Comparison of ENCODE assay signal across 9 cellular contexts in the genomic region with DNA sequence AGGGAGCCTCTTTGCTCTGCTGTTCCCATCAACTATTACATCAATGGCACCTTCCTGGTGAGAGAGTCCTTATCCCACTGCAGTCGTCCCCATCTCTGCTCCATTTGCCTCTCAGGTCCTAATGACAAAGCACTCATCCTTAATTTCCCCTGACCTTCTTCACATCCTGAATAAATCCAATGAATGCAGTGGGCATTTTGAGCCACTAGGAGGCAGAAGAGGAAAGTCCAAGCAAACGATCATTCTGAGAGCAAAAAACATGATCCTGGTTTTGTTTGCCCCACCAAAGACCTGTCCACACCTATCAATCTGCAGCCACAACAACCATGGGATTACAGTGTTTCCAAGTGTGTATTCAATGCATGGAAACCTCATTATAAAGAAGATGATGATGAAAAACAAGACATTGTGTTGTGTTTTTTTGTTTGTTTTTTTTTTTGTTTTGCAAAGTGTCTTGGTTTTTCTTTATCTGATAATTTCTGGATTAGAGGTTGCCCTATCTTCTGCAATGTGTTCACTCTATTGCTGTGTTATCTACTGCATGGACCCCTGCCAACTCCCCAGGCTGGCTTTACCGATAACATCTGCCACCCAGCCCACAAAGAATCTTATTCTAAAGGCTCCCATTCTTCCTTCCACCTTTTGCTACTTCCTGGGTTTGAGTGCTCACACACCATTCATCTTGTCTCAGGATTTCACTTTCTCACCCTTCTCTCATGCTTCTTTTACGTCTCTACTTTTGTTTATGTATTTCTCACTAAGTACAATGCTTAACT.
DNase-seq lines count a peak whose midpoint lies in the region; ATAC-seq, FAIRE-seq and TF ChIP-seq lines count a peak whose summit lies in the region.
"Had no signal": no experiment of that assay in that cellular context is flagged by ENCODE, and none has a peak within 500 bp of the region (broad histone marks: within the 10 kb centered on the region; RNA-seq: fewer than 3 reads in every experiment).

No MANE protein-coding gene starts in this region.

- no peak for TF ChIP-seq EP300 in K562 (IDR thresholded peaks at IDR 0.05; ENCODE audit: low read length)

- DNase-seq in NCI-H2081 (lab: John Stamatoyannopoulos, UW), result peak; percentile 36 to 53
- DNase-seq in NCI-H2081 treated with DMSO at 0.1 percent for 48 hours (lab: John Stamatoyannopoulos, UW), result no peak
- DNase-seq in NCI-H187 (lab: John Stamatoyannopoulos, UW), result peak; percentile 5 to 14
- DNase-seq in K562 (ENCODE audit: extremely low read depth in 1 of 4, low spot score in 3 of 4), result peak in 1 of 4 experiments; percentile 4
- peak; percentile 48 for DNase-seq in medulla oblongata (ENCODE audit: extremely low spot score)
- DNase-seq in effector memory CD4-positive, alpha-beta T cell, result no peak

- FAIRE-seq in K562 (lab: Jason Lieb, UNC), result no peak

- peak in 2 of 3 experiments; percentile 32 to 43; a peak in 3 of 6 replicates for TF ChIP-seq CTCF in K562 (IDR thresholded peaks at IDR 0.05 in 2 of 3, conservative IDR thresholded peaks at IDR 0.05 in 1 of 3; ENCODE audit: insufficient read depth in 2 of 3, low read depth in 1 of 3, low read length in 3 of 3)

- TF ChIP-seq POLR2A in K562 (conservative IDR thresholded peaks at IDR 0.05), result no peak

- BruUV-seq in K562 (replicated peaks; lab: Mats Ljungman, UMichigan), result no TSS peak

- CTCF ChIA-PET in K562 (lab: Yijun Ruan, JAX; ENCODE audit: low intra/inter-chr PET ratio), result no interaction called here

- H3K9me3 ChIP-seq in K562 (replicated peaks; ENCODE audit: control insufficient read depth, insufficient read depth, low read depth, low read length), result no peaks in the 10 kb centered on the region
- no peaks in the 10 kb centered on the region for H3K9me3 ChIP-seq in effector memory CD4-positive, alpha-beta T cell (ENCODE audit: control insufficient read depth, low read length)
- H3K9me3 ChIP-seq: ovary had no signal

- intact Hi-C loops in K562 (cut with micrococcal nuclease), result no loop called here

- H3K79me2 ChIP-seq in K562 (ENCODE audit: control insufficient read depth, insufficient read depth, low read length), result no peaks in the 10 kb centered on the region

- POLR2A ChIA-PET in K562 (lab: Yijun Ruan, JAX), result no interaction called here

- H3K4me2 ChIP-seq in K562 (ENCODE audit: insufficient read depth, low read length), result no peak overlapping the region

- no peak overlapping the region for H3K4me3 ChIP-seq in K562
- no peak overlapping the region for H3K4me3 ChIP-seq in effector memory CD4-positive, alpha-beta T cell (ENCODE audit: insufficient read depth, low read depth, low read length, poor library complexity, severe bottlenecking)
- H3K4me3 ChIP-seq: ovary had no signal

- no peak overlapping the region for H3K9ac ChIP-seq in K562 (ENCODE audit: insufficient read depth in 1 of 2, low read depth in 2 of 2, low read length in 2 of 2)

- H3K9me1 ChIP-seq in K562 (ENCODE audit: control insufficient read depth, insufficient read depth, low read length), result no peaks in the 10 kb centered on the region

- WGBS in K562 (ENCODE audit: insufficient coverage, low coverage, missing lambda C conversion rate), result 0% methylated on average over 4 of the region's 4 CpGs

- TF ChIP-seq RAD21 in K562 (CRISPR knock-in tag; conservative IDR thresholded peaks at IDR 0.05 in 1 of 2, IDR thresholded peaks at IDR 0.05 in 1 of 2), result peak; percentile 30 to 43; a peak in 3 of 4 replicates

- H3K4me1 ChIP-seq in K562 (replicated peaks in 1 of 2; ENCODE audit: control insufficient read depth in 2 of 2, insufficient read depth in 2 of 2, low read length in 2 of 2), result no peaks in the 10 kb centered on the region
- no peaks in the 10 kb centered on the region for H3K4me1 ChIP-seq in effector memory CD4-positive, alpha-beta T cell (ENCODE audit: control insufficient read depth, insufficient read depth, low read length, poor library complexity, severe bottlenecking)

- H4K20me1 ChIP-seq in K562 (replicated peaks; ENCODE audit: control insufficient read depth, insufficient read depth, low read length), result no peaks in the 10 kb centered on the region

- no peaks in the 10 kb centered on the region for H3K27me3 ChIP-seq in K562 (ENCODE audit: control insufficient read depth in 2 of 2, insufficient read depth in 2 of 2, low read length in 2 of 2)
- no peaks in the 10 kb centered on the region for H3K27me3 ChIP-seq in effector memory CD4-positive, alpha-beta T cell (replicated peaks; ENCODE audit: control insufficient read depth, insufficient read depth, low read length, poor library complexity, severe bottlenecking)
- H3K27me3 ChIP-seq: ovary had no signal

- H3K27ac ChIP-seq in K562 (ENCODE audit: extremely low read depth, low read depth, low read length), result no peak overlapping the region
- no peak overlapping the region for H3K27ac ChIP-seq in effector memory CD4-positive, alpha-beta T cell (ENCODE audit: insufficient read depth, low read length, poor library complexity, severe bottlenecking)
- H3K27ac ChIP-seq: ovary had no signal

- H3K36me3 ChIP-seq in K562 (ENCODE audit: control insufficient read depth, insufficient read depth, low read length), result no peaks in the 10 kb centered on the region
- H3K36me3 ChIP-seq in effector memory CD4-positive, alpha-beta T cell (ENCODE audit: control insufficient read depth, insufficient read depth, low read length), result no peaks in the 10 kb centered on the region
- H3K36me3 ChIP-seq: ovary had no signal

- peak; percentile 60 for ATAC-seq in GM21360 (IDR thresholded peaks at IDR 0.05; ENCODE audit: unreplicated experiment)
- ATAC-seq in K562, result no peak
- no peak for ATAC-seq in HG03520 (IDR thresholded peaks at IDR 0.05; ENCODE audit: unreplicated experiment)

- in situ Hi-C loops in K562 (cut with MboI), result no loop called here

- H2AFZ ChIP-seq in K562 (ENCODE audit: low read depth, low read length), result no peak overlapping the region

TF ChIP-seq in K562, 482 proteins besides CTCF, POLR2A, EP300 and RAD21:
- TF ChIP-seq L3MBTL2 (IDR thresholded peaks at IDR 0.05) (no peak), ZNF24 (IDR thresholded peaks at IDR 0.05) (no peak), SUPT5H (IDR thresholded peaks at IDR 0.05) (no peak), SREBF1 (IDR thresholded peaks at IDR 0.05; ENCODE audit: borderline replicate concordance, low read depth, low read length) (no peak), CBFA2T3 (IDR thresholded peaks at IDR 0.05) (no peak), U2AF2 (optimal IDR thresholded peaks at IDR 0.05; ENCODE audit: low read depth, low read length) (no peak), MCM7 (IDR thresholded peaks at IDR 0.05) (no peak), ELF4 (CRISPR knock-in tag; IDR thresholded peaks at IDR 0.05) (no peak), ZNF311 (CRISPR knock-in tag; IDR thresholded peaks at IDR 0.05) (no peak)
- TF ChIP-seq, protein P1, sequence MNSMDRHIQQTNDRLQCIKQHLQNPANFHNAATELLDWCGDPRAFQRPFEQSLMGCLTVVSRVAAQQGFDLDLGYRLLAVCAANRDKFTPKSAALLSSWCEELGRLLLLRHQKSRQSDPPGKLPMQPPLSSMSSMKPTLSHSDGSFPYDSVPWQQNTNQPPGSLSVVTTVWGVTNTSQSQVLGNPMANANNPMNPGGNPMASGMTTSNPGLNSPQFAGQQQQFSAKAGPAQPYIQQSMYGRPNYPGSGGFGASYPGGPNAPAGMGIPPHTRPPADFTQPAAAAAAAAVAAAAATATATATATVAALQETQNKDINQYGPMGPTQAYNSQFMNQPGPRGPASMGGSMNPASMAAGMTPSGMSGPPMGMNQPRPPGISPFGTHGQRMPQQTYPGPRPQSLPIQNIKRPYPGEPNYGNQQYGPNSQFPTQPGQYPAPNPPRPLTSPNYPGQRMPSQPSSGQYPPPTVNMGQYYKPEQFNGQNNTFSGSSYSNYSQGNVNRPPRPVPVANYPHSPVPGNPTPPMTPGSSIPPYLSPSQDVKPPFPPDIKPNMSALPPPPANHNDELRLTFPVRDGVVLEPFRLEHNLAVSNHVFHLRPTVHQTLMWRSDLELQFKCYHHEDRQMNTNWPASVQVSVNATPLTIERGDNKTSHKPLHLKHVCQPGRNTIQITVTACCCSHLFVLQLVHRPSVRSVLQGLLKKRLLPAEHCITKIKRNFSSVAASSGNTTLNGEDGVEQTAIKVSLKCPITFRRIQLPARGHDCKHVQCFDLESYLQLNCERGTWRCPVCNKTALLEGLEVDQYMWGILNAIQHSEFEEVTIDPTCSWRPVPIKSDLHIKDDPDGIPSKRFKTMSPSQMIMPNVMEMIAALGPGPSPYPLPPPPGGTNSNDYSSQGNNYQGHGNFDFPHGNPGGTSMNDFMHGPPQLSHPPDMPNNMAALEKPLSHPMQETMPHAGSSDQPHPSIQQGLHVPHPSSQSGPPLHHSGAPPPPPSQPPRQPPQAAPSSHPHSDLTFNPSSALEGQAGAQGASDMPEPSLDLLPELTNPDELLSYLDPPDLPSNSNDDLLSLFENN (IDR thresholded peaks at IDR 0.05; ENCODE audit: low read depth in 2 of 2, low read length in 2 of 2), result no peak

Comparison
In these comparisons a context has a peak if more than half of its experiments do, and no peak if none do; other contexts are left out.
1. DNase-seq: peak in NCI-H2081 (2 of 2), NCI-H187 (2 of 2) and medulla oblongata (single experiment); none in NCI-H2081 treated with DMSO at 0.1 percent for 48 hours (single experiment) and effector memory CD4-positive, alpha-beta T cell (0 of 3).